ENCODE assay signal across 13 cellular contexts in the genomic region with DNA sequence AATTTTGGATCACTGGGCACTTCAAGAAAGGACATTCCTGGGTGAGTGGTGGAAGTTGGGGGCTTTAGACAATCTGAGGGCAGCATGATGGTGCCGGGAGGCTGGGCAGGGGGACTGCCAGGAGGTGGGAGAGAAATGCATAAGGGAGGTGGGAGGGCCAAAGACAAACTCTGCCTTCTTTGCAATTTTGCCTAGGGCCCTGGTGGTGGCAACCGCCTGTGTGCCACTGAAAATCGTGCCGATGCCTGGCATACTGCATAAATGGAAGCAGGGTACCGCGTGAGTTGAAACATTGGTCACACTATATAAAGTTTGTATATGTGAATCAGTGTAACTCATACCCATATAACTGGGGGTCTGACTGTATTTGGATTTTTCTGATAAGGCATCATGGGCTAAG. TPM values are rescaled to one million over a fixed set of nuclear protein-coding genes. Genes with fewer than 3 reads are reported as not detected.
DNase-seq lines count a peak whose midpoint lies in the region; ATAC-seq and TF ChIP-seq lines count a peak whose summit lies in the region.
"Had no signal": no experiment of that assay in that cellular context is flagged by ENCODE, and none has a peak within 500 bp of the region (broad histone marks: within the 10 kb centered on the region; RNA-seq: fewer than 3 reads in every experiment).

No MANE protein-coding gene starts in this region.

- no peaks in the 10 kb centered on the region for H3K9me3 Mint-ChIP-seq in stimulated activated naive CD8-positive, alpha-beta T cell treated with anti-CD3 and anti-CD28 coated beads, Interleukin-15, Interleukin-2, amounts not matched to agents 100 ng/mL and 50 ng/mL, for 24 hours
- no peaks in the 10 kb centered on the region for H3K9me3 Mint-ChIP-seq in activated CD8-positive, alpha-beta T cell treated with anti-CD3 and anti-CD28 coated beads for 36 hours

- peaks cover 64% of the 10 kb centered on the region for H3K36me3 Mint-ChIP-seq in stimulated activated naive CD8-positive, alpha-beta T cell treated with anti-CD3 and anti-CD28 coated beads, Interleukin-15, Interleukin-2, amounts not matched to agents 100 ng/mL and 50 ng/mL, for 24 hours (ENCODE audit: low read depth)
- peaks cover 57% of the 10 kb centered on the region for H3K36me3 Mint-ChIP-seq in activated CD8-positive, alpha-beta T cell treated with anti-CD3 and anti-CD28 coated beads for 36 hours (ENCODE audit: low read depth)

- peak overlapping the region; percentile 89 for H3K27ac Mint-ChIP-seq in stimulated activated naive CD8-positive, alpha-beta T cell treated with anti-CD3 and anti-CD28 coated beads, Interleukin-15, Interleukin-2, amounts not matched to agents 100 ng/mL and 50 ng/mL, for 24 hours
- peak overlapping the region; percentile 86 for H3K27ac Mint-ChIP-seq in activated CD8-positive, alpha-beta T cell treated with anti-CD3 and anti-CD28 coated beads for 36 hours

- TF ChIP-seq CTCF in activated CD8-positive, alpha-beta T cell treated with anti-CD3 and anti-CD28 coated beads for 36 hours (IDR thresholded peaks at IDR 0.05), result no peak
- no peak for TF ChIP-seq CTCF in omental fat pad (IDR thresholded peaks at IDR 0.05)

- intact Hi-C loops in activated CD8-positive, alpha-beta T cell treated with anti-CD3 and anti-CD28 coated beads for 36 hours (cut with micrococcal nuclease), result no loop called here

- peak overlapping the region; percentile 96 for H3K4me3 Mint-ChIP-seq in stimulated activated naive CD8-positive, alpha-beta T cell treated with anti-CD3 and anti-CD28 coated beads, Interleukin-15, Interleukin-2, amounts not matched to agents 100 ng/mL and 50 ng/mL, for 24 hours
- peak overlapping the region; percentile 69 for H3K4me3 Mint-ChIP-seq in activated CD8-positive, alpha-beta T cell treated with anti-CD3 and anti-CD28 coated beads for 36 hours

- peaks cover 70% of the 10 kb centered on the region for H3K4me1 Mint-ChIP-seq in stimulated activated naive CD8-positive, alpha-beta T cell treated with anti-CD3 and anti-CD28 coated beads, Interleukin-15, Interleukin-2, amounts not matched to agents 100 ng/mL and 50 ng/mL, for 24 hours (ENCODE audit: low read depth)
- H3K4me1 Mint-ChIP-seq in activated CD8-positive, alpha-beta T cell treated with anti-CD3 and anti-CD28 coated beads for 36 hours (ENCODE audit: low read depth), result peaks cover 51% of the 10 kb centered on the region

- CTCF ChIA-PET in activated CD8-positive, alpha-beta T cell treated with anti-CD3 and anti-CD28 coated beads for 36 hours (lab: Charles Lee), result interaction anchor here (0.9 kb wide), 1 partner anchor 12 kb away, joined by 4 read pairs; no protein-coding TSS in a partner anchor

- POLR2A ChIA-PET in activated CD8-positive, alpha-beta T cell treated with anti-CD3 and anti-CD28 coated beads for 36 hours (lab: Charles Lee), result interaction anchor here (0.6 kb wide), 1 partner anchor 277 kb away, joined by 3 read pairs; no protein-coding TSS in a partner anchor

- no peak for ATAC-seq in stimulated activated naive CD8-positive, alpha-beta T cell treated with anti-CD3 and anti-CD28 coated beads, Interleukin-15, Interleukin-2, amounts not matched to agents 100 U/mL and 50 U/mL, for 24 hours
- no peak for ATAC-seq in activated CD8-positive, alpha-beta T cell treated with anti-CD3 and anti-CD28 coated beads for 36 hours
- ATAC-seq in omental fat pad (ENCODE audit: low FRiP score), result no peak
- ATAC-seq: activated CD4-positive, CD25-positive, alpha-beta regulatory T cell treated with anti-CD3 and anti-CD28 coated beads, Interleukin-2, amount 50 U/mL, for 24 hours; esophagus mucosa; upper lobe of right lung had no signal

- no peaks in the 10 kb centered on the region for H3K27me3 Mint-ChIP-seq in stimulated activated naive CD8-positive, alpha-beta T cell treated with anti-CD3 and anti-CD28 coated beads, Interleukin-15, Interleukin-2, amounts not matched to agents 100 ng/mL and 50 ng/mL, for 24 hours
- H3K27me3 Mint-ChIP-seq in activated CD8-positive, alpha-beta T cell treated with anti-CD3 and anti-CD28 coated beads for 36 hours, result no peaks in the 10 kb centered on the region

- DNase-seq in stimulated activated naive CD8-positive, alpha-beta T cell treated with anti-CD3 and anti-CD28 coated beads, Interleukin-15, Interleukin-2, amounts not matched to agents 100 U/mL and 50 U/mL, for 24 hours, result no peak
- DNase-seq in activated CD8-positive, alpha-beta T cell treated with anti-CD3 and anti-CD28 coated beads for 36 hours, result no peak
- DNase-seq in iPS-NIHi11 (ENCODE audit: low spot score), result peak; percentile 7
- no peak for DNase-seq in occipital lobe (lab: John Stamatoyannopoulos, UW)
- DNase-seq in NCI-H2107 (lab: John Stamatoyannopoulos, UW), result no peak
- DNase-seq in omental fat pad (ENCODE audit: low spot score), result no peak
- DNase-seq in cortex of kidney (lab: John Stamatoyannopoulos, UW), result no peak
- DNase-seq: ovary, Peyer's patch, upper lobe of right lung had no signal

RNA-seq across cellular contexts. Expression of a gene that starts 3.3 kb away (rescaled TPM):
- total RNA-seq in activated CD8-positive, alpha-beta T cell treated with anti-CD3 and anti-CD28 coated beads for 36 hours, result 100 to 1,000 TPM; 133 to 140 TPM
- 51.3 TPM for total RNA-seq in occipital lobe
- total RNA-seq in omental fat pad, result 10 to 100 TPM; 46.6 to 78.9 (median 61.1) TPM

RNA-seq across cellular contexts. Expression of a gene that starts 21.8 kb away (rescaled TPM):
- total RNA-seq in activated CD8-positive, alpha-beta T cell treated with anti-CD3 and anti-CD28 coated beads for 36 hours, result 10 to 100 TPM in 1 of 2 experiments, 1 to 10 TPM in 1; 9.9 to 12.6 TPM
- total RNA-seq in occipital lobe, result 16.8 TPM
- total RNA-seq in omental fat pad, result 10 to 100 TPM in 3 of 4 donors, 1 to 10 TPM in 1; 4.1 to 23.6 (median 13.7) TPM
